In the genomic region with DNA sequence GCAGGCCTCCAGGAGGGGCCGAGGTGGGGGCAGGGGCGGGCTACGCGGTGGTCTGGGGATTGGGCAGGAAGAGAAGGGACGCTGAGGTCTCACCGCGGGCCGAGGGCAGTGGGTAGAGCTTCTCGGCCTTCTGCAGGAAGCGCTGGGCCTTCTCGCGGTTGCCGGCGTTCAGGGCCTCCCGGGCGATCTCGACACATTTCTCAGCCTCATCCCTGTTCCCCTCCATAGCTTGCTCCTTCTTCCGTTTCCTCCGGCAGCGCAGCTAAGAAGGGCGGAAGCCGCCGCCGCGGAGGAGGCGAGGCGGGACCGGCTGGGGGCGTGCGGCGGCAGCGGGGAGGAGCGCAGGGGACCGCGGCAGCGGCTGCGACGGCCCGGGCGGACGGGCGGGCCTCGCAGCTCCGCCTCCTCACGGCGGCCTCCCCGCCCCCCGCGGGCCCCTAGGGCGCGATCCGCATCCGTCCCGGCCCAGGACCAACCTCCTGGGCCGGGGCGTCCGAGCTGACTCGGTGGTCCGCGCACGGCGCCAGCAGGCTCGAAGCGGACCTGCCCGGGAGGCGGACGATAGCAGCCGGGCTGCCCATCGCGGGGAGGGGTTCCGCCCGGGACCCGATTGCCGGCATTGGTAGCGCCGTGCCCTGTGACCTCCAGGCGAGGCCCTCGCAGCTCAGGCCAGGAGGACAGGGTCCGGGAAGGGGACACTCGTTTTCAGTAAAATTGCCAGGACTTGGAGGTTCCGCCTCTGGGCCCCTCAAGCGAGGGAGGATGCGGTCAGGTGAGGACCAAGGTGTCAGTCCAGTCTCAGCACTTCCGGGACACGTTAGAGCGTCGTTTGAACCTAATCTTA, we compare ENCODE assay signal across 8 cellular contexts. TPM values are rescaled to one million over a fixed set of nuclear protein-coding genes. Genes with fewer than 3 reads are reported as not detected.
A peak's percentile ranks its signal among the peaks of the same experiment; 100 is the strongest.
DNase-seq lines count a peak whose midpoint lies in the region; ATAC-seq, FAIRE-seq and TF ChIP-seq lines count a peak whose summit lies in the region.

A gene (minus strand): TSS at position 273 of the 844 bp plus-strand sequence. CDS start 47 bp downstream, at position 226.

- H3K27ac Mint-ChIP-seq in chondrocyte (ENCODE audit: unreplicated experiment), result peak within 1 kb of the TSS; percentile 97

- DNase-seq in GM18507 (ENCODE audit: extremely low spot score, insufficient read length, low read depth), result peak; percentile 45
- DNase-seq in NCI-H2227 (lab: John Stamatoyannopoulos, UW; ENCODE audit: unreplicated experiment), result peak; percentile 80
- peak; percentile 68 for DNase-seq in activated CD4-positive, alpha-beta T cell treated with anti-CD3 and anti-CD28 coated beads for 1 hour
- no peak for DNase-seq in chondrocyte (ENCODE audit: low spot score)
- peak; percentile 88 for DNase-seq in kidney tubule cell (ENCODE audit: low spot score)
- peak; percentile 53 to 74 (median 60) for DNase-seq in stimulated activated CD4-positive, alpha-beta T cell treated with anti-CD3 and anti-CD28 coated beads, Interleukin-1b, Interleukin-23, amount 100 ng/mL, for 24 hours (ENCODE audit: low read depth in 4 of 4, low spot score in 1 of 4)

- TF ChIP-seq CTCF in 22Rv1 (IDR thresholded peaks at IDR 0.05) (no peak), chondrocyte (IDR thresholded peaks at IDR 0.05) (no peak)

- H3K27ac ChIP-seq in 22Rv1, result peak within 1 kb of the TSS; percentile 97

- peaks cover 2% of the 10 kb centered on the region for H3K36me3 Mint-ChIP-seq in chondrocyte (ENCODE audit: low read depth)

- H3K4me3 Mint-ChIP-seq in chondrocyte (ENCODE audit: unreplicated experiment), result peak within 1 kb of the TSS; percentile 93

- H3K4me1 Mint-ChIP-seq in chondrocyte (ENCODE audit: low read depth), result peaks cover 47% of the 10 kb centered on the region

- no peaks in the 10 kb centered on the region for H3K27me3 Mint-ChIP-seq in chondrocyte (ENCODE audit: low read depth)

- peak; percentile 31 for ATAC-seq in HG02973 (IDR thresholded peaks at IDR 0.05; ENCODE audit: unreplicated experiment)

- FAIRE-seq in GM18507 (lab: Jason Lieb, UNC), result peak; percentile 80

- H3K9me3 Mint-ChIP-seq in chondrocyte (ENCODE audit: low read depth), result no peaks in the 10 kb centered on the region

RNA-seq across cellular contexts. Expression of the gene that starts here (rescaled TPM):
- total RNA-seq in chondrocyte, result 57.6 to 59.9 TPM (median 57.9 TPM) in 3 replicates
